Comparison of ENCODE assay signal across 9 cellular contexts in the genomic region with DNA sequence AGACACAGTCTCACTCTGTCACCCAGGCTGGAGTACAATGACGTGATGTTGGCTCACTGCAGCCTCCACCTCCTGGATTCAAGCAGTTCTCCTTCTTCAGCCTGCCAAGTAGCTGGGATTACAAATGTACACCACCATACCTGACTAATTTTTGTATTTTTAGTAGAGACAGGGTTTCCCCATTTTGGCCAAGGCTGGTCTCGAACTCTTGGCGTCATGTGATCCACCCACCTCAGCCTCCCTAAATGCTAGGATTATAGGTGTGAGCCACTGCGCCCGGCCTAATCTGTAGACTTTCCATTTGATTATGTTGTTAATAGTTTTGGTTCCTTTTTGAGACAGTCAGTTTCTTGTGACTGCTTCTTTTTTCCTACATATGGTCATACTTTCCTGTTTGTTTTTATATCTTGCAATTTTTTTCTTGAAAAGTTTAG. TPM values are rescaled to one million over a fixed set of nuclear protein-coding genes. Genes with fewer than 3 reads are reported as not detected.
DNase-seq lines count a peak whose midpoint lies in the region; ATAC-seq and TF ChIP-seq lines count a peak whose summit lies in the region.
"Had no signal": no experiment of that assay in that cellular context is flagged by ENCODE, and none has a peak within 500 bp of the region (broad histone marks: within the 10 kb centered on the region; RNA-seq: fewer than 3 reads in every experiment).

No MANE protein-coding gene starts in this region.

- peaks cover 0 to 40% of the 10 kb centered on the region in 2 experiments for H3K36me3 ChIP-seq in mesenchymal stem cell (ENCODE audit: control insufficient read depth in 1 of 2, insufficient read depth in 2 of 2, low read depth in 1 of 2, low read length in 2 of 2)
- peaks cover 0 to 39% (median 14%) of the 10 kb centered on the region in 4 donors for H3K36me3 ChIP-seq in esophagus muscularis mucosa

- intact Hi-C loops in esophagus muscularis mucosa (cut with DNase I): no loop called here

- TF ChIP-seq CTCF in GM10266 (IDR thresholded peaks at IDR 0.05; ENCODE audit: control insufficient read depth, insufficient read depth, low read depth, missing control alignments): no peak
- TF ChIP-seq CTCF in esophagus muscularis mucosa (IDR thresholded peaks at IDR 0.05): no peak

- no peak overlapping the region for H2AK5ac ChIP-seq in mesenchymal stem cell (ENCODE audit: low read length, severe bottlenecking)

- H3K4me1 ChIP-seq in mesenchymal stem cell (ENCODE audit: control insufficient read depth, insufficient read depth, low read depth, low read length) (no peaks in the 10 kb centered on the region), esophagus muscularis mucosa (peaks cover 4 to 20% (median 16%) of the 10 kb centered on the region in 4 donors)

- no peak for TF ChIP-seq EP300 in esophagus muscularis mucosa (IDR thresholded peaks at IDR 0.05)

- no peak overlapping the region for H2AFZ ChIP-seq in mesenchymal stem cell (ENCODE audit: low read depth, low read length)

- no peak overlapping the region for H3K23ac ChIP-seq in mesenchymal stem cell (ENCODE audit: low read length in 2 of 2)

- no peak overlapping the region for H3K4ac ChIP-seq in mesenchymal stem cell (ENCODE audit: low read depth in 1 of 2, low read length in 2 of 2)

- H2BK12ac ChIP-seq in mesenchymal stem cell (ENCODE audit: low read length in 2 of 2): no peak overlapping the region

- no peak overlapping the region for H3K14ac ChIP-seq in mesenchymal stem cell (ENCODE audit: low read length in 2 of 2)

- H3K18ac ChIP-seq in mesenchymal stem cell (ENCODE audit: low read depth in 1 of 2, low read length in 2 of 2): no peak overlapping the region

- peak overlapping the region; percentile 75 for H4K8ac ChIP-seq in mesenchymal stem cell (ENCODE audit: low read length)

- H3K79me1 ChIP-seq in mesenchymal stem cell (replicated peaks; ENCODE audit: low read length, poor library complexity, severe bottlenecking): peaks cover 6% of the 10 kb centered on the region

- no peak overlapping the region for H2BK5ac ChIP-seq in mesenchymal stem cell (ENCODE audit: low read depth, low read length, poor library complexity, severe bottlenecking)

- H3K27me3 ChIP-seq in mesenchymal stem cell (ENCODE audit: control insufficient read depth in 1 of 2, insufficient read depth in 1 of 2, low read length in 2 of 2): no peaks in the 10 kb centered on the region
- no peaks in the 10 kb centered on the region for H3K27me3 ChIP-seq in esophagus muscularis mucosa

- H3K4me3 ChIP-seq in mesenchymal stem cell (ENCODE audit: insufficient read depth in 1 of 2, low read depth in 1 of 2, low read length in 2 of 2): no peak overlapping the region
- H3K4me3 ChIP-seq in esophagus muscularis mucosa: no peak overlapping the region

- H4K91ac ChIP-seq in mesenchymal stem cell (ENCODE audit: low read length): no peak overlapping the region

- TF ChIP-seq POLR2A in esophagus muscularis mucosa (IDR thresholded peaks at IDR 0.05; ENCODE audit: low read depth): no peak

- no peak overlapping the region for H2BK15ac ChIP-seq in mesenchymal stem cell (ENCODE audit: low read depth, poor library complexity, severe bottlenecking)

- peak; percentile 80 for ATAC-seq in GM21576 (IDR thresholded peaks at IDR 0.05; ENCODE audit: unreplicated experiment)
- peak; percentile 72 to 86 for ATAC-seq in activated CD4-positive, CD25-positive, alpha-beta regulatory T cell treated with anti-CD3 and anti-CD28 coated beads, Interleukin-2, amount 50 U/mL, for 24 hours
- ATAC-seq in GM18519 (IDR thresholded peaks at IDR 0.05; ENCODE audit: low FRiP score, unreplicated experiment): no peak

- WGBS in mesenchymal stem cell: 100% methylated on average over 3 of the region's 5 CpGs
- WGBS in esophagus muscularis mucosa: 82% methylated on average over 5 of the region's 5 CpGs

- H3K9me3 ChIP-seq in mesenchymal stem cell (ENCODE audit: control insufficient read depth, low read length) (peaks cover 1% of the 10 kb centered on the region), esophagus muscularis mucosa (no peaks in the 10 kb centered on the region)

- peak overlapping the region; percentile 75 for H3K9ac ChIP-seq in mesenchymal stem cell (ENCODE audit: low read length)

- no peak overlapping the region for H3K4me2 ChIP-seq in mesenchymal stem cell (ENCODE audit: low read length, poor library complexity, severe bottlenecking)

- no peak overlapping the region for H2BK120ac ChIP-seq in mesenchymal stem cell (ENCODE audit: low read depth, low read length)

- DNase-seq in GM10266 (ENCODE audit: extremely low spot score) (peak; percentile 18), mesenchymal stem cell (no peak), COR-L47 (lab: John Stamatoyannopoulos, UW) (no peak), NCI-H82 treated with DMSO at 0.1 percent for 48 hours (lab: John Stamatoyannopoulos, UW; ENCODE audit: unreplicated experiment) (no peak), esophagus muscularis mucosa (ENCODE audit: extremely low spot score) (no peak)
- DNase-seq: NCI-H446 had no signal

- H3K27ac ChIP-seq in mesenchymal stem cell (ENCODE audit: low read length, poor library complexity, severe bottlenecking) (no peak overlapping the region), esophagus muscularis mucosa (replicated peaks in 1 of 4) (no peak overlapping the region)

RNA-seq across cellular contexts. Expression of gene MTREX, which starts 31.0 kb away (rescaled TPM):
- 34.6 TPM for polyA plus RNA-seq in mesenchymal stem cell (2013, experiment 1 of 2)
- 36.1 TPM for polyA plus RNA-seq in mesenchymal stem cell (2013, experiment 2 of 2)
- total RNA-seq in esophagus muscularis mucosa: 10 to 100 TPM; 53.7 to 64.0 (median 62.3) TPM

RNA-seq across cellular contexts. Expression of gene DHX29, which starts 31.3 kb away (rescaled TPM):
- 32.0 TPM for polyA plus RNA-seq in mesenchymal stem cell (2013, experiment 1 of 2)
- 33.8 TPM for polyA plus RNA-seq in mesenchymal stem cell (2013, experiment 2 of 2)
- 10 to 100 TPM; 26.1 to 34.9 (median 30.2) TPM for total RNA-seq in esophagus muscularis mucosa
